ENCODE assay signal across 8 cellular contexts in genomic region chr2:84969511-84970265, GRCh38. TPM values are rescaled to one million over a fixed set of nuclear protein-coding genes. Genes with fewer than 3 reads are reported as not detected.
DNase-seq lines count a peak whose midpoint lies in the region; FAIRE-seq and TF ChIP-seq lines count a peak whose summit lies in the region.

No MANE protein-coding gene starts in this region.

- DNase-seq in CD1c-positive myeloid dendritic cell (ENCODE audit: extremely low spot score): peak; percentile 56
- DNase-seq in HT-29 (ENCODE audit: low spot score): peak; percentile 63
- DNase-seq in activated CD4-positive, alpha-beta T cell treated with anti-CD3 and anti-CD28 coated beads for 48 hours: peak; percentile 30
- DNase-seq in HTR-8/SVneo (ENCODE audit: insufficient read length, low spot score): no peak
- DNase-seq in ecto neural progenitor cell (ENCODE audit: low spot score): no peak
- no peak for DNase-seq in mucosa of gallbladder (ENCODE audit: low spot score)

- H3K9me3 ChIP-seq in esophagus (ENCODE audit: control insufficient read depth in 2 of 2, insufficient read depth in 1 of 2, low read depth in 1 of 2, low read length in 1 of 2) (no peaks in the 10 kb centered on the region), neutrophil (no peaks in the 10 kb centered on the region)

- H3K4me3 ChIP-seq in esophagus (ENCODE audit: low read depth in 1 of 2, low read length in 2 of 2) (peak overlapping the region; percentile 89 to 95), neutrophil (ENCODE audit: low read depth in 1 of 2, low read length in 1 of 2) (peak overlapping the region; percentile 71 to 84)

- no peaks in the 10 kb centered on the region for H3K4me1 ChIP-seq in esophagus (ENCODE audit: control insufficient read depth in 2 of 2, insufficient read depth in 2 of 2, low read length in 1 of 2)
- peaks cover 52 to 54% of the 10 kb centered on the region in 2 experiments for H3K4me1 ChIP-seq in neutrophil (ENCODE audit: control insufficient read depth in 1 of 2, insufficient read depth in 1 of 2, low read depth in 1 of 2, low read length in 1 of 2)

- peak overlapping the region; percentile 98 to 100 for H3K27ac ChIP-seq in esophagus (ENCODE audit: low read depth in 2 of 2, low read length in 1 of 2)
- H3K27ac ChIP-seq in neutrophil: peak overlapping the region; percentile 99

- no peak for TF ChIP-seq CTCF in neutrophil (IDR thresholded peaks at IDR 0.05)

- H3K36me3 ChIP-seq in esophagus (ENCODE audit: control insufficient read depth in 2 of 2, insufficient read depth in 2 of 2, low read length in 1 of 2) (no peaks in the 10 kb centered on the region), neutrophil (no peaks in the 10 kb centered on the region)

- H3K27me3 ChIP-seq in esophagus (ENCODE audit: control insufficient read depth in 1 of 2, insufficient read depth in 2 of 2, low read length in 2 of 2) (no peaks in the 10 kb centered on the region), neutrophil (no peaks in the 10 kb centered on the region)

- no peak for FAIRE-seq in HTR-8/SVneo (lab: Jason Lieb, UNC)

- 2 to 3% methylated on average over 11 of the region's 11 CpGs for WGBS in esophagus, 2 donors

RNA-seq across cellular contexts. Expression of gene KCMF1, which starts 1.3 kb away (rescaled TPM):
- 39.2 and 47.6 TPM in 2 replicates for total RNA-seq in HT-29 (2014; rRNA removed; shearing (Covaris generic))
- 10 to 100 TPM; 33.7 to 52.7 TPM for polyA plus RNA-seq in esophagus
- total RNA-seq in mucosa of gallbladder: 60.1 TPM

Comparison
In these comparisons a context has a peak if more than half of its experiments do, and no peak if none do; other contexts are left out.
1. DNase-seq: peak in CD1c-positive myeloid dendritic cell (single experiment), HT-29 (single experiment) and activated CD4-positive, alpha-beta T cell treated with anti-CD3 and anti-CD28 coated beads for 48 hours (single experiment); none in HTR-8/SVneo (single experiment), ecto neural progenitor cell (single experiment) and mucosa of gallbladder (single experiment).